In genomic region chr6:70669133-70669532, GRCh38 we compare ENCODE assay signal across 8 cellular contexts. TPM values are rescaled to one million over a fixed set of nuclear protein-coding genes. Genes with fewer than 3 reads are reported as not detected.
DNase-seq lines count a peak whose midpoint lies in the region; ATAC-seq and TF ChIP-seq lines count a peak whose summit lies in the region.
"Had no signal": no experiment of that assay in that cellular context is flagged by ENCODE, and none has a peak within 500 bp of the region (broad histone marks: within the 10 kb centered on the region; RNA-seq: fewer than 3 reads in every experiment).

No MANE protein-coding gene starts in this region.

- no peak for ATAC-seq in HG02623 (IDR thresholded peaks at IDR 0.05; ENCODE audit: unreplicated experiment)

- DNase-seq in HAP-1 (ENCODE audit: low spot score in 2 of 2) = no peak
- peak; percentile 40 for DNase-seq in RWPE1 (ENCODE audit: low spot score)
- DNase-seq in foreskin fibroblast = peak in 1 of 2 donors; percentile 12
- DNase-seq in NCI-H510A (lab: John Stamatoyannopoulos, UW) = no peak
- no peak for DNase-seq in COLO668 (lab: John Stamatoyannopoulos, UW; ENCODE audit: unreplicated experiment)
- DNase-seq: KBM-7 had no signal

- no peaks in the 10 kb centered on the region for H3K9me3 ChIP-seq in HAP-1
- H3K9me3 ChIP-seq in skeletal muscle tissue (ENCODE audit: control insufficient read depth in 3 of 3, low read length in 3 of 3) = no peaks in the 10 kb centered on the region

- H3K27me3 ChIP-seq in HAP-1 (ENCODE audit: low read depth) = no peaks in the 10 kb centered on the region
- H3K27me3 ChIP-seq in skeletal muscle tissue (ENCODE audit: control insufficient read depth in 3 of 3, insufficient read depth in 3 of 3, low read length in 3 of 3) = no peaks in the 10 kb centered on the region

- CTCF ChIA-PET in RWPE1 (lab: Yijun Ruan, JAX) = interaction anchor here (0.6 to 0.9 kb wide), 3 partner anchors 18 to 63 kb away, joined by 3 to 4 read pairs (median 3); no protein-coding TSS in a partner anchor

- H3K4me1 ChIP-seq in HAP-1 = peaks cover 10% of the 10 kb centered on the region
- peaks cover 17 to 42% (median 21%) of the 10 kb centered on the region in 3 donors for H3K4me1 ChIP-seq in skeletal muscle tissue (ENCODE audit: control insufficient read depth in 3 of 3, insufficient read depth in 3 of 3, low read length in 3 of 3)

- peak overlapping the region; percentile 76 for H3K4me3 ChIP-seq in HAP-1
- peak overlapping the region; percentile 80 to 84 for H3K4me3 ChIP-seq in foreskin fibroblast (ENCODE audit: low read depth in 1 of 2, low read length in 2 of 2)
- H3K4me3 ChIP-seq in skeletal muscle tissue (ENCODE audit: low read length in 3 of 3) = peak overlapping the region; percentile 91 to 95 (median 91)

- H3K36me3 ChIP-seq in HAP-1 (replicated peaks) = no peaks in the 10 kb centered on the region; the same call in 1 of the 2 replicates
- H3K36me3 ChIP-seq in skeletal muscle tissue (ENCODE audit: control insufficient read depth in 3 of 3, insufficient read depth in 3 of 3, low read length in 3 of 3) = no peaks in the 10 kb centered on the region

- POLR2A ChIA-PET in RWPE1 (lab: Yijun Ruan, JAX; ENCODE audit: low non-redundant PET) = interaction anchor here (0.5 kb wide), 1 partner anchor 14 kb away, joined by 3 read pairs; no protein-coding TSS in a partner anchor

- H3K27ac ChIP-seq in RWPE1 = no peak overlapping the region
- no peak overlapping the region for H3K27ac ChIP-seq in skeletal muscle tissue (ENCODE audit: low read depth, low read length)

- peak overlapping the region; percentile 45 to 94 (median 89) for H3K9ac ChIP-seq in skeletal muscle tissue (ENCODE audit: low read depth in 1 of 3, low read length in 3 of 3)

- TF ChIP-seq CTCF in RWPE1 (conservative IDR thresholded peaks at IDR 0.05; ENCODE audit: low read depth) = no peak
- TF ChIP-seq CTCF in foreskin fibroblast (IDR thresholded peaks at IDR 0.05; ENCODE audit: low read depth, low read length) = no peak

- in situ Hi-C loops in HAP-1 (cut with MboI; ENCODE audit: low sequenced_read_pairs) = no loop called here

RNA-seq across cellular contexts. Expression of gene SMAP1, which starts 1.4 kb away (rescaled TPM):
- 13.6 TPM for total RNA-seq in skeletal muscle tissue
